ENCODE assay signal across 15 cellular contexts in the genomic region with DNA sequence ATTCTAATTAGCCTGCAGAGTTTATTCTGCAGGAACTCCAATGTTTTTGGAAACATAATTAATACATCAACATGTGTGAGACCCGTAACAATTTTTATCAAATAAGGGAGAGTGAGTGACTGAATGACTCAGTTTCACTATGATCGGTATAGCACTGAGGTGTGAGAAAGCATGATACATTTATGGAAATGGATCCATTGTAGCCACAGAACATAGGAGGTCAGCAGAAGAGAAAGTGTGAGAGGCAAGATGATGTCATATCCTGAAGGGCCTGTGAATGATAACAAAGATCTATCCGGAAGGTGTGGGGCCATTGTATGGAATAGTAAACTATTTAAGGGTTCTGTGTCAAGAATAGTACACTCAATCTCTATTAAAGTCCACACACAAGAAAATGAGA.
DNase-seq lines count a peak whose midpoint lies in the region; ATAC-seq and TF ChIP-seq lines count a peak whose summit lies in the region.
"Had no signal": no experiment of that assay in that cellular context is flagged by ENCODE, and none has a peak within 500 bp of the region (broad histone marks: within the 10 kb centered on the region; RNA-seq: fewer than 3 reads in every experiment).

No MANE protein-coding gene starts in this region.

- CTCF ChIA-PET in A673 (lab: Charles Lee), result no interaction called here

- BruUV-seq in A673 (replicated peaks; lab: Mats Ljungman, UMichigan), result no TSS peak

- peak; percentile 91 for ATAC-seq in GM21786 (IDR thresholded peaks at IDR 0.05; ENCODE audit: unreplicated experiment)
- peak; percentile 95 for ATAC-seq in HG03354 (IDR thresholded peaks at IDR 0.05; ENCODE audit: poor library complexity, severe bottlenecking, unreplicated experiment)
- peak; percentile 43 for ATAC-seq in stimulated activated naive CD8-positive, alpha-beta T cell treated with anti-CD3 and anti-CD28 coated beads, Interleukin-15, Interleukin-2, amounts not matched to agents 100 U/mL and 50 U/mL, for 24 hours
- ATAC-seq in esophagus mucosa, result no peak
- ATAC-seq: effector memory CD8-positive, alpha-beta T cell; Right ventricle myocardium inferior had no signal

- H3K4me1 ChIP-seq in A673 (ENCODE audit: insufficient read depth, low read length, poor library complexity, severe bottlenecking) (peaks cover 7% of the 10 kb centered on the region), colonic mucosa (no peaks in the 10 kb centered on the region)
- H3K4me1 ChIP-seq: neural progenitor cell had no signal

- H3K27me3 ChIP-seq in A673 (replicated peaks; ENCODE audit: insufficient read depth, low read depth, low read length, poor library complexity) (no peaks in the 10 kb centered on the region), colonic mucosa (no peaks in the 10 kb centered on the region)
- H3K27me3 ChIP-seq: neural progenitor cell had no signal

- DNase-seq in DMS53 (lab: John Stamatoyannopoulos, UW), result peak; percentile 46
- no peak for DNase-seq in DMS53 treated with DMSO at 0.1 percent for 48 hours (lab: John Stamatoyannopoulos, UW; ENCODE audit: unreplicated experiment)
- no peak for DNase-seq in stimulated activated naive CD8-positive, alpha-beta T cell treated with anti-CD3 and anti-CD28 coated beads, Interleukin-15, Interleukin-2, amounts not matched to agents 100 U/mL and 50 U/mL, for 24 hours
- DNase-seq in A673 (ENCODE audit: low spot score), result no peak
- DNase-seq in colonic mucosa, result no peak
- DNase-seq: activated B cell treated with CpG ODN at 0.5 μM for 24 hours; effector memory CD8-positive, alpha-beta T cell; GDM1; NCI-H2029 treated with DMSO at 0.1 percent for 48 hours had no signal

- H3K9me3 ChIP-seq in A673 (ENCODE audit: low read depth, low read length, poor library complexity, severe bottlenecking) (no peaks in the 10 kb centered on the region), colonic mucosa (no peaks in the 10 kb centered on the region)

- POLR2A ChIA-PET in A673 (lab: Charles Lee; ENCODE audit: low non-redundant PET), result no interaction called here

- no peak overlapping the region for H3K27ac ChIP-seq in A673 (ENCODE audit: low read depth, low read length, poor library complexity, severe bottlenecking)
- no peak overlapping the region for H3K27ac ChIP-seq in colonic mucosa
- H3K27ac ChIP-seq: 22Rv1, neural progenitor cell had no signal

- TF ChIP-seq CTCF in A673 (conservative IDR thresholded peaks at IDR 0.05; ENCODE audit: low read depth, low read length) (no peak), colonic mucosa (IDR thresholded peaks at IDR 0.05) (no peak)

- H3K36me3 ChIP-seq in A673 (ENCODE audit: insufficient read depth, low read length, poor library complexity, severe bottlenecking) (no peaks in the 10 kb centered on the region), colonic mucosa (no peaks in the 10 kb centered on the region)
- H3K36me3 ChIP-seq: neural progenitor cell had no signal

- intact Hi-C loops in A673 (cut with micrococcal nuclease; ENCODE audit: unreplicated experiment), result no loop called here
- intact Hi-C loops in colonic mucosa (cut with DNase I), result no loop called here

- no peak overlapping the region for H3K9ac ChIP-seq in colonic mucosa (ENCODE audit: low read depth in 2 of 2, low read length in 2 of 2)
- H3K9ac ChIP-seq: neural progenitor cell had no signal

- H3K4me3 ChIP-seq in A673 (ENCODE audit: low read depth, low read length, poor library complexity, severe bottlenecking), result no peak overlapping the region
- H3K4me3 ChIP-seq in colonic mucosa, result no peak overlapping the region
- H3K4me3 ChIP-seq: neural progenitor cell had no signal
